In the genomic region with DNA sequence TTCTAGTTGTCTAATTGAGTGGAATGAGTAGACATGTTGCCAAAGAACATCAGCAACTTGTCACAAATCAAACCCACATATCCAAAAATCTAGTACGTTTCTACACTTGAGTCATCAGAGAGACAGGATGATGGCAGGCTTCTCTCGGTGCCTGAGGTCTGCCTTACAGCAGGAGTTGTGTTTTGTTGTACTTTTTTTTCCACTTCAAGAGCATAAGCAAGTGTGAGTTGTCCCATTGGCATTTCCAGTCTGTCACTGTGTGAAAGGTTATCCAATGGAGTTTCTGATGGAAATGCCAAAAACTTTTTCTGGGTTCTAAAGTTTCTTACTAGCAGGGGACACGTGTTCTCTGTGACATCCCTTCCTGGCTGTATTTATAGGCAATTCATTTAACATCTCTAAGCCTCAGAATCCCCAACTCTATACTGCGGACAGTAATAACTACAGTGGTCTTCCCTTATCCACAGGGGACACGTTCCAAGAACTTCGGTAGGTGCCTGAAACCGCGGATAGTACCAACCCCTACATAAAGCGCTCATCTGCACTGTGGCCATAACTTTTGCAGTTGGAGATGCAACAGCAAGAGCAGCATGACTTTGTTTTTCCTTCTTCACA, we compare ENCODE assay signal across 9 cellular contexts.
DNase-seq lines count a peak whose midpoint lies in the region; ATAC-seq and TF ChIP-seq lines count a peak whose summit lies in the region.
"Had no signal": no experiment of that assay in that cellular context is flagged by ENCODE, and none has a peak within 500 bp of the region (broad histone marks: within the 10 kb centered on the region; RNA-seq: fewer than 3 reads in every experiment).

No MANE protein-coding gene starts in this region.

- in situ Hi-C loops in GM23248 (cut with MboI) = no loop called here

- no peak overlapping the region for H3K27ac Mint-ChIP-seq in T-helper 17 cell

- H3K27ac ChIP-seq in GM23248 = peak overlapping the region; percentile 65

- DNase-seq in GM23248 (peak; percentile 90), T-helper 17 cell (no peak), epithelial cell of esophagus (ENCODE audit: low read depth) (peak; percentile 78), NCI-H187 (lab: John Stamatoyannopoulos, UW) (no peak), DMS153 treated with DMSO at 0.1 percent for 48 hours (lab: John Stamatoyannopoulos, UW; ENCODE audit: unreplicated experiment) (no peak), OCI-M1 (lab: John Stamatoyannopoulos, UW) (no peak)
- peak; percentile 59 for DNase-seq in stimulated activated CD4-positive, alpha-beta T cell treated with anti-CD3 and anti-CD28 coated beads, Interleukin-4, amount 100 ng/mL, for 24 hours
- DNase-seq: cerebellar nuclear complex, NCI-H1092 had no signal

- H3K4me1 ChIP-seq in GM23248 (ENCODE audit: insufficient read depth) = peaks cover 22% of the 10 kb centered on the region

- peaks cover 60% of the 10 kb centered on the region for H3K27me3 Mint-ChIP-seq in T-helper 17 cell

- H3K9me3 ChIP-seq in GM23248 (ENCODE audit: low read depth) (no peaks in the 10 kb centered on the region), T-helper 17 cell (ENCODE audit: control insufficient read depth, low read length, poor library complexity, severe bottlenecking) (no peaks in the 10 kb centered on the region)

- peaks cover 14% of the 10 kb centered on the region for H3K4me1 Mint-ChIP-seq in T-helper 17 cell

- H2AFZ ChIP-seq in GM23248 = peak overlapping the region; percentile 58

- ATAC-seq in T-helper 17 cell = peak; percentile 40

- no peaks in the 10 kb centered on the region for H3K79me2 ChIP-seq in GM23248 (ENCODE audit: insufficient read depth)

- H3K27me3 ChIP-seq in GM23248 (replicated peaks; ENCODE audit: insufficient read depth) = no peaks in the 10 kb centered on the region

- H3K4me3 ChIP-seq in GM23248 (peak overlapping the region; percentile 30), epithelial cell of esophagus (ENCODE audit: low read length) (no peak overlapping the region)

- H3K36me3 Mint-ChIP-seq in T-helper 17 cell (ENCODE audit: low read depth) = peaks cover 2% of the 10 kb centered on the region

- no peaks in the 10 kb centered on the region for H3K9me2 ChIP-seq in GM23248 (ENCODE audit: insufficient read depth)

- peaks cover 21% of the 10 kb centered on the region for H3F3A ChIP-seq in GM23248 (ENCODE audit: insufficient read depth)

- peak overlapping the region; percentile 69 for H3K4me3 Mint-ChIP-seq in T-helper 17 cell

- H3K36me3 ChIP-seq in GM23248 (ENCODE audit: low read depth) = no peaks in the 10 kb centered on the region

- H3K9ac ChIP-seq in GM23248 = peak overlapping the region; percentile 48; the same call in 1 of the 2 replicates

- no peak for TF ChIP-seq CTCF in epithelial cell of esophagus (IDR thresholded peaks at IDR 0.05; ENCODE audit: insufficient read depth, low read depth, low read length, missing control alignments)

- no peaks in the 10 kb centered on the region for H4K20me1 ChIP-seq in GM23248 (ENCODE audit: insufficient read depth)

- H3K4me2 ChIP-seq in GM23248 (ENCODE audit: unreplicated experiment) = peak overlapping the region; percentile 73

- 58 to 62% methylated on average over 9 of the region's 9 CpGs for WGBS in GM23248 (ENCODE audit: low coverage in 1 of 2, low lambda C conversion rate in 2 of 2, missing lambda C conversion rate in 2 of 2), 2 experiments

Comparison
In these comparisons a context has a peak if more than half of its experiments do, and no peak if none do; other contexts are left out.
1. DNase-seq: peak in GM23248 (single experiment), epithelial cell of esophagus (single experiment) and stimulated activated CD4-positive, alpha-beta T cell treated with anti-CD3 and anti-CD28 coated beads, Interleukin-4, amount 100 ng/mL, for 24 hours (single experiment); none in T-helper 17 cell (0 of 3), NCI-H187 (0 of 2), DMS153 treated with DMSO at 0.1 percent for 48 hours (single experiment) and OCI-M1 (single experiment).